Comparison of ENCODE assay signal across 16 cellular contexts in the genomic region with DNA sequence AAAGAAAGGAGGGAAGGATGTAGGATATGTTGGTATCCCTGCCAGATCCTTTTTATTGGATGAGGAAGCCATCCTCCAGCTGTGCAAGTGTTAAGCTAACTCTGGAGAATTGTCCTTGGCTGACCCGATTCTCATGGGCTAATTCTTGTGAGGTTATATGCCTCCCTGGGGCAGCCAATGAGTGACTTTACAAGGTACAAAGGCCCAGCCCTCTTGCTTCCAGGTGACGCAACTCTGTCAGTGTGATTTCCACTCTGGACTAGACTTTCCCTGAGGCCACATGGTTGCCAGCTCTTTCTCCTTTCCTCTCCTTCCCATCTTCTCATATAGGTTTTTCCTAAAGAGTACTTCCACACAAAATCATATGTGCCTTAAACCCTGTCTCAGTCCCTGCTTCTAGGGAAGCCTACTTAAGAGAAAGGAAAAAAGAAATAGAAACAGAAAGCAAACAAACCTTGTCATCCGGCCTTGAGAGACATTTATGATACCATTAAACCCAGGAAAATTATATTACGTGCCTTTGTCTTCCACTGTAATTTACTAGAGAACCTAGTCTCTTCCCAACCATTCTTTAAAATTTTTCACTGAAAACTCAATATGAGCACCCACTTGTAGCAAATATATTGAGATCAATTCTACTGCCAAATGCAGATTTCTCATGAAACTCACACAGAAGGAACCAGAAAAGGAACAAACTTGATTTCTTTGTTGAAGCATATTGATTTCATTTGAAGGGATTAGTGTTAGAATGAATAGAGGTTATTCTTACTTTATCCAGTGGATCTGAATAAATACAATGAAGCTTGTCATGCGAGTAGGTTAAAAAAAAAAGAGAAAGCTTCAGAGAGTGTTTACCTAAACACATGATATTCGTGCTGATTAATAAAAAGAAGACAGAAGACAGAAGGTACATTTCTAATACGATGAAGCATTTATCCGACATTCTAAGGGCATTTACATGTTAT.
DNase-seq lines count a peak whose midpoint lies in the region; FAIRE-seq and TF ChIP-seq lines count a peak whose summit lies in the region.
"Had no signal": no experiment of that assay in that cellular context is flagged by ENCODE, and none has a peak within 500 bp of the region (broad histone marks: within the 10 kb centered on the region; RNA-seq: fewer than 3 reads in every experiment).

No MANE protein-coding gene starts in this region.

- H3K27ac ChIP-seq in left ventricle myocardium inferior (replicated peaks) (peak overlapping the region; percentile 69), small intestine (ENCODE audit: low read depth in 1 of 2, low read length in 1 of 2) (no peak overlapping the region)
- H3K27ac ChIP-seq: coronary artery, pancreas had no signal

- no peak overlapping the region for H3K4me3 ChIP-seq in adipocyte (ENCODE audit: low read length)
- no peak overlapping the region for H3K4me3 ChIP-seq in left ventricle myocardium inferior
- H3K4me3 ChIP-seq in small intestine (ENCODE audit: low read depth in 1 of 2, low read length in 2 of 2): peak overlapping the region in 1 of 2 donors; percentile 11
- H3K4me3 ChIP-seq: coronary artery, pancreas had no signal

- TF ChIP-seq RAD21 in Ishikawa (IDR thresholded peaks at IDR 0.05; ENCODE audit: low read depth): no peak

- H3K4me1 ChIP-seq in adipocyte (ENCODE audit: control insufficient read depth, insufficient read depth, low read length) (peaks cover 23% of the 10 kb centered on the region), left ventricle myocardium inferior (peaks cover 10% of the 10 kb centered on the region), small intestine (ENCODE audit: control insufficient read depth in 2 of 2, insufficient read depth in 1 of 2, low read depth in 1 of 2, low read length in 1 of 2) (no peaks in the 10 kb centered on the region)
- H3K4me1 ChIP-seq: pancreas had no signal

- H3K9ac ChIP-seq in adipocyte (ENCODE audit: low read length): no peak overlapping the region

- FAIRE-seq in small intestine (lab: Jason Lieb, UNC): no peak
- FAIRE-seq: pancreas had no signal

- DNase-seq in adipocyte (ENCODE audit: low read depth) (peak; percentile 38), left ventricle myocardium inferior (peak; percentile 19), small intestine (peak; percentile 51), ureter (ENCODE audit: low spot score) (no peak), RPMI8226 (no peak), NCI-H1105 (lab: John Stamatoyannopoulos, UW) (no peak)
- DNase-seq: activated naive CD4-positive, alpha-beta T cell treated with anti-CD3 and anti-CD28 coated beads, Interleukin-2, amount 10 ng/mL, durations not matched to agents 7 days and 5 days; AML-193; COR-L47; NCI-H1694; NCI-H345; pancreas; stimulated activated CD4-positive, alpha-beta T cell treated with anti-CD3 and anti-CD28 coated beads, Interleukin-2, amount 100 ng/mL, for 48 hours; T-cell had no signal

- no peak for TF ChIP-seq CTCF in left ventricle myocardium inferior (IDR thresholded peaks at IDR 0.05; ENCODE audit: borderline replicate concordance)

- H3K9me3 ChIP-seq in adipocyte (ENCODE audit: control insufficient read depth, low read length) (peaks cover 3% of the 10 kb centered on the region), left ventricle myocardium inferior (replicated peaks) (peaks cover 6% of the 10 kb centered on the region), small intestine (ENCODE audit: control insufficient read depth, low read depth) (no peaks in the 10 kb centered on the region)
- H3K9me3 ChIP-seq: pancreas had no signal

- no peaks in the 10 kb centered on the region for H3K27me3 ChIP-seq in adipocyte (replicated peaks; ENCODE audit: control insufficient read depth, insufficient read depth, low read length)
- no peaks in the 10 kb centered on the region for H3K27me3 ChIP-seq in left ventricle myocardium inferior (ENCODE audit: low read depth)
- H3K27me3 ChIP-seq in small intestine (ENCODE audit: control insufficient read depth in 2 of 2, insufficient read depth in 2 of 2, low read length in 2 of 2): no peaks in the 10 kb centered on the region
- H3K27me3 ChIP-seq: pancreas had no signal

- 36 to 64% (median 43%) methylated on average over 8 of the region's 8 CpGs for WGBS in small intestine, 3 donors

- no peak for TF ChIP-seq EP300 in Ishikawa (IDR thresholded peaks at IDR 0.05; ENCODE audit: borderline replicate concordance)

- intact Hi-C loops in left ventricle myocardium inferior (cut with micrococcal nuclease): no loop called here

- H3K36me3 ChIP-seq in adipocyte (ENCODE audit: control insufficient read depth, insufficient read depth, low read length, severe bottlenecking) (no peaks in the 10 kb centered on the region), left ventricle myocardium inferior (no peaks in the 10 kb centered on the region), small intestine (ENCODE audit: control insufficient read depth in 2 of 2, insufficient read depth in 2 of 2, low read length in 2 of 2) (no peaks in the 10 kb centered on the region)
- H3K36me3 ChIP-seq: pancreas had no signal

TF ChIP-seq in Ishikawa, 13 proteins besides CTCF, POLR2A, EP300 and RAD21:
- TF ChIP-seq CEBPB (IDR thresholded peaks at IDR 0.05): peak; percentile 28; the same call in 1 of the 2 replicates
- TF ChIP-seq TCF12 (IDR thresholded peaks at IDR 0.05; ENCODE audit: low read depth): no peak
TF ChIP-seq in Ishikawa: peak in this region for 1.

Comparison
In these comparisons a context has a peak if more than half of its experiments do, and no peak if none do; other contexts are left out.
1. DNase-seq: peak in adipocyte (single experiment), left ventricle myocardium inferior (single experiment) and small intestine (single experiment); none in ureter (single experiment), RPMI8226 (single experiment) and NCI-H1105 (single experiment).